Comparison of ENCODE assay signal across 8 cellular contexts in genomic region chr1:171743014-171743870, GRCh38. TPM values are rescaled to one million over a fixed set of nuclear protein-coding genes. Genes with fewer than 3 reads are reported as not detected.
A peak's percentile ranks its signal among the peaks of the same experiment; 100 is the strongest.
DNase-seq lines count a peak whose midpoint lies in the region; ATAC-seq lines count a peak whose summit lies in the region.

No MANE protein-coding gene starts in this region.

- H3K27ac Mint-ChIP-seq in activated T-helper 1 cell treated with anti-CD3 and anti-CD28 coated beads, Interleukin-12 subunit alpha, Interleukin-12 subunit beta, Interleukin-2, Interleukin-4 antibody, amounts not matched to agents 30 ng/mL and 10 ng/mL and 1 ng/mL, durations not matched to agents 14 hours and 24 hours and 36 hours: peak overlapping the region; percentile 100

- DNase-seq in CD1c-positive myeloid dendritic cell (ENCODE audit: extremely low spot score) (peak; percentile 16), glomerular visceral epithelial cell (ENCODE audit: extremely low spot score) (peak; percentile 45), pons (ENCODE audit: low spot score) (peak; percentile 55), middle frontal gyrus (ENCODE audit: extremely low spot score, low spot score) (no peak), RPMI8226 (no peak)
- no peak for DNase-seq in Jurkat, Clone E6-1 (ENCODE audit: low read depth, low spot score)
- no peak for DNase-seq in activated T-helper 1 cell treated with anti-CD3 and anti-CD28 coated beads, Interleukin-12 subunit alpha, Interleukin-12 subunit beta, Interleukin-2, Interleukin-4 antibody, amounts not matched to agents 30 ng/mL and 10 ng/mL and 1 ng/mL, durations not matched to agents 14 hours and 24 hours and 36 hours (ENCODE audit: low spot score)

- H3K36me3 Mint-ChIP-seq in activated T-helper 1 cell treated with anti-CD3 and anti-CD28 coated beads, Interleukin-12 subunit alpha, Interleukin-12 subunit beta, Interleukin-2, Interleukin-4 antibody, amounts not matched to agents 30 ng/mL and 10 ng/mL and 1 ng/mL, durations not matched to agents 14 hours and 24 hours and 36 hours (ENCODE audit: low read depth): peaks cover 7% of the 10 kb centered on the region

- intact Hi-C loops in activated T-helper 1 cell treated with anti-CD3 and anti-CD28 coated beads, Interleukin-12 subunit alpha, Interleukin-12 subunit beta, Interleukin-2, Interleukin-4 antibody, amounts not matched to agents 30 ng/mL and 10 ng/mL and 1 ng/mL, durations not matched to agents 14 hours and 24 hours and 36 hours (cut with micrococcal nuclease): loop anchor here (2.0 to 5.0 kb wide), 5 partner anchors 74 to 1851 kb away; partner anchors contain the start of genes GORAB and SCYL3

- H3K27me3 Mint-ChIP-seq in activated T-helper 1 cell treated with anti-CD3 and anti-CD28 coated beads, Interleukin-12 subunit alpha, Interleukin-12 subunit beta, Interleukin-2, Interleukin-4 antibody, amounts not matched to agents 30 ng/mL and 10 ng/mL and 1 ng/mL, durations not matched to agents 14 hours and 24 hours and 36 hours (ENCODE audit: insufficient read depth): no peaks in the 10 kb centered on the region

- no peak for ATAC-seq in HG03432 (IDR thresholded peaks at IDR 0.05; ENCODE audit: unreplicated experiment)

- H3K9me3 Mint-ChIP-seq in activated T-helper 1 cell treated with anti-CD3 and anti-CD28 coated beads, Interleukin-12 subunit alpha, Interleukin-12 subunit beta, Interleukin-2, Interleukin-4 antibody, amounts not matched to agents 30 ng/mL and 10 ng/mL and 1 ng/mL, durations not matched to agents 14 hours and 24 hours and 36 hours: no peaks in the 10 kb centered on the region

- H3K4me3 Mint-ChIP-seq in activated T-helper 1 cell treated with anti-CD3 and anti-CD28 coated beads, Interleukin-12 subunit alpha, Interleukin-12 subunit beta, Interleukin-2, Interleukin-4 antibody, amounts not matched to agents 30 ng/mL and 10 ng/mL and 1 ng/mL, durations not matched to agents 14 hours and 24 hours and 36 hours: peak overlapping the region; percentile 99

- H3K4me1 Mint-ChIP-seq in activated T-helper 1 cell treated with anti-CD3 and anti-CD28 coated beads, Interleukin-12 subunit alpha, Interleukin-12 subunit beta, Interleukin-2, Interleukin-4 antibody, amounts not matched to agents 30 ng/mL and 10 ng/mL and 1 ng/mL, durations not matched to agents 14 hours and 24 hours and 36 hours (ENCODE audit: low read depth): peaks cover 52% of the 10 kb centered on the region

- peak overlapping the region; percentile 74 for H3K4me3 ChIP-seq in Jurkat, Clone E6-1 (ENCODE audit: low read length)

RNA-seq across cellular contexts. Expression of gene VAMP4, which starts 1.4 kb away (rescaled TPM):
- 10.4 TPM for polyA plus RNA-seq in Jurkat, Clone E6-1 (2012; ENCODE audit: insufficient read depth, insufficient read length)
- 8.8 and 10.4 TPM in 2 replicates for total RNA-seq in activated T-helper 1 cell treated with anti-CD3 and anti-CD28 coated beads, Interleukin-12 subunit alpha, Interleukin-12 subunit beta, Interleukin-2, Interleukin-4 antibody, amounts not matched to agents 30 ng/mL and 10 ng/mL and 1 ng/mL, durations not matched to agents 14 hours and 24 hours and 36 hours

RNA-seq across cellular contexts. Expression of gene METTL13, which starts 38.2 kb away (rescaled TPM):
- polyA plus RNA-seq in Jurkat, Clone E6-1 (2012; ENCODE audit: insufficient read depth, insufficient read length): 48.4 TPM
- 55.6 and 56.5 TPM in 2 replicates for total RNA-seq in activated T-helper 1 cell treated with anti-CD3 and anti-CD28 coated beads, Interleukin-12 subunit alpha, Interleukin-12 subunit beta, Interleukin-2, Interleukin-4 antibody, amounts not matched to agents 30 ng/mL and 10 ng/mL and 1 ng/mL, durations not matched to agents 14 hours and 24 hours and 36 hours

Comparison
In these comparisons a context has a peak if more than half of its experiments do, and no peak if none do; other contexts are left out.
1. DNase-seq: peak in CD1c-positive myeloid dendritic cell (single experiment), glomerular visceral epithelial cell (single experiment) and pons (single experiment); none in Jurkat, Clone E6-1 (single experiment), activated T-helper 1 cell treated with anti-CD3 and anti-CD28 coated beads, Interleukin-12 subunit alpha, Interleukin-12 subunit beta, Interleukin-2, Interleukin-4 antibody, amounts not matched to agents 30 ng/mL and 10 ng/mL and 1 ng/mL, durations not matched to agents 14 hours and 24 hours and 36 hours (single experiment), middle frontal gyrus (single experiment) and RPMI8226 (single experiment).